In the genomic region with DNA sequence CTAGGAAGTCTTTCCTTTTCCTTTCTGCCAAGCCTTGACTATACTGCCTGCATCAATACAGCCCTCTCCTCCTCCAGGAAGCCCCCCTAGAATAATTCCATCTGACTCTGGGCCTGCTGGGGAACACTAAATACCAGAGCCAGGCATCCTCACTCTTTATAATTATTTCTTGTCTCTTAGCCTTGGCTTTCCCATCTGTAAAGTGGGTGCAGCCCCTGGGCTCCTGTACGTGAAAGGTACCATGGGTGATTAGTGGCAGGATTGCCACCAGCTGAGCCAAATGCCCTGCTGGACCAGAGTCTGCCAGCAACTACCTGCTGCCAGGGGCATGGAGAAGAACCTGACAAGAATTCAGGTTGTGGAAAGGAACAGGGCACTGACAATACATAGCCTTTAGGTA, we compare ENCODE assay signal across 24 cellular contexts. TPM values are rescaled to one million over a fixed set of nuclear protein-coding genes. Genes with fewer than 3 reads are reported as not detected.
A peak's percentile ranks its signal among the peaks of the same experiment; 100 is the strongest.
DNase-seq lines count a peak whose midpoint lies in the region; ATAC-seq, FAIRE-seq and TF ChIP-seq lines count a peak whose summit lies in the region.
"Had no signal": no experiment of that assay in that cellular context is flagged by ENCODE, and none has a peak within 500 bp of the region (broad histone marks: within the 10 kb centered on the region; RNA-seq: fewer than 3 reads in every experiment).

No MANE protein-coding gene starts in this region.

- H3K27ac ChIP-seq in kidney (ENCODE audit: low read depth in 2 of 2, low read length in 2 of 2), result no peak overlapping the region
- H3K27ac ChIP-seq: GM23248, HL-60 had no signal

- no peak overlapping the region for H3K4me3 Mint-ChIP-seq in natural killer cell treated with Interleukin-12 subunit alpha and Interleukin-12 subunit beta and Interleukin-15 and Interleukin-18, amount 100 ng/mL, for 72 hours
- H3K4me3 Mint-ChIP-seq in natural killer cell (no peak overlapping the region), T-helper 17 cell (peak overlapping the region; percentile 15), nephron progenitor cell (no peak overlapping the region)
- H3K4me3 Mint-ChIP-seq: CD14-positive monocyte had no signal

- no peaks in the 10 kb centered on the region for H3K27me3 Mint-ChIP-seq in natural killer cell treated with Interleukin-12 subunit alpha and Interleukin-12 subunit beta and Interleukin-15 and Interleukin-18, amount 100 ng/mL, for 72 hours
- H3K27me3 Mint-ChIP-seq in natural killer cell (ENCODE audit: low read depth in 2 of 2) (no peaks in the 10 kb centered on the region), T-helper 17 cell (peaks cover 45% of the 10 kb centered on the region), nephron progenitor cell (ENCODE audit: low read depth, poor library complexity) (peaks cover 15% of the 10 kb centered on the region)

- ATAC-seq in natural killer cell treated with Interleukin-12 subunit alpha and Interleukin-12 subunit beta and Interleukin-15 and Interleukin-18, amount 100 ng/mL, for 72 hours, result no peak
- no peak for ATAC-seq in natural killer cell
- ATAC-seq in T-helper 17 cell, result no peak
- ATAC-seq: PC-3 had no signal

- intact Hi-C loops in natural killer cell (cut with micrococcal nuclease), result no loop called here
- intact Hi-C loops in kidney (cut with DNase I), result no loop called here

- peaks cover 34 to 44% of the 10 kb centered on the region in 2 donors for H3K4me1 Mint-ChIP-seq in natural killer cell treated with Interleukin-12 subunit alpha and Interleukin-12 subunit beta and Interleukin-15 and Interleukin-18, amount 100 ng/mL, for 72 hours (ENCODE audit: low read depth in 2 of 2)
- H3K4me1 Mint-ChIP-seq in natural killer cell (peaks cover 20 to 26% of the 10 kb centered on the region in 2 donors), T-helper 17 cell (peaks cover 3% of the 10 kb centered on the region), nephron progenitor cell (peaks cover 14% of the 10 kb centered on the region)

- FAIRE-seq in kidney (lab: Jason Lieb, UNC) (no peak), GM12891 (lab: Jason Lieb, UNC) (no peak)
- FAIRE-seq: HTR-8/SVneo had no signal

- H3K9me3 ChIP-seq in T-helper 17 cell (ENCODE audit: control insufficient read depth, low read length, poor library complexity, severe bottlenecking) (no peaks in the 10 kb centered on the region), kidney (ENCODE audit: control insufficient read depth in 1 of 2, low read length in 2 of 2) (no peaks in the 10 kb centered on the region)

- DNase-seq in natural killer cell treated with Interleukin-12 subunit alpha and Interleukin-12 subunit beta and Interleukin-15 and Interleukin-18, amount 100 ng/mL, for 72 hours (ENCODE audit: low spot score), result no peak
- no peak for DNase-seq in natural killer cell
- no peak for DNase-seq in T-helper 17 cell
- DNase-seq in kidney, result peak; percentile 15
- no peak for DNase-seq in GM12891 (ENCODE audit: insufficient read length, low spot score)
- DNase-seq in stimulated activated CD4-positive, alpha-beta T cell treated with anti-CD3 and anti-CD28 coated beads, Interleukin-15, amount 100 ng/mL, for 24 hours, result no peak
- no peak for DNase-seq in nephron progenitor cell
- DNase-seq: ACHN, COR-L47, GF-D8, GM23248, HCEC 1CT, MM.1S, NCI-H1092, NCI-H146, NCI-H2029 treated with DMSO at 0.1 percent for 48 hours, NCI-H2171, NCI-H526, PC-3, RPMI8226 had no signal

- no peaks in the 10 kb centered on the region for H3K9me3 Mint-ChIP-seq in natural killer cell treated with Interleukin-12 subunit alpha and Interleukin-12 subunit beta and Interleukin-15 and Interleukin-18, amount 100 ng/mL, for 72 hours
- H3K9me3 Mint-ChIP-seq in natural killer cell (no peaks in the 10 kb centered on the region), nephron progenitor cell (no peaks in the 10 kb centered on the region)
- H3K9me3 Mint-ChIP-seq: CD14-positive monocyte had no signal

- no peaks in the 10 kb centered on the region for H3K36me3 Mint-ChIP-seq in natural killer cell treated with Interleukin-12 subunit alpha and Interleukin-12 subunit beta and Interleukin-15 and Interleukin-18, amount 100 ng/mL, for 72 hours
- no peaks in the 10 kb centered on the region for H3K36me3 Mint-ChIP-seq in natural killer cell
- H3K36me3 Mint-ChIP-seq in T-helper 17 cell (ENCODE audit: low read depth), result peaks cover 4% of the 10 kb centered on the region
- no peaks in the 10 kb centered on the region for H3K36me3 Mint-ChIP-seq in nephron progenitor cell (ENCODE audit: low read depth)
- H3K36me3 Mint-ChIP-seq: CD14-positive monocyte had no signal

- no peak for TF ChIP-seq POLR2A in GM12891 (IDR thresholded peaks at IDR 0.05; ENCODE audit: low read depth, low read length)

- TF ChIP-seq CTCF in natural killer cell (IDR thresholded peaks at IDR 0.05), result no peak
- TF ChIP-seq CTCF in kidney (IDR thresholded peaks at IDR 0.05; ENCODE audit: borderline replicate concordance, extremely low read depth, insufficient read depth), result no peak
- no peak for TF ChIP-seq CTCF in nephron progenitor cell (IDR thresholded peaks at IDR 0.05)

- H3K4me1 ChIP-seq in kidney (ENCODE audit: control insufficient read depth in 1 of 2, insufficient read depth in 1 of 2, low read depth in 1 of 2, low read length in 2 of 2), result no peaks in the 10 kb centered on the region

- H3K27ac Mint-ChIP-seq in natural killer cell treated with Interleukin-12 subunit alpha and Interleukin-12 subunit beta and Interleukin-15 and Interleukin-18, amount 100 ng/mL, for 72 hours, result peak overlapping the region; percentile 18 to 67
- H3K27ac Mint-ChIP-seq in natural killer cell (peak overlapping the region in 1 of 2 donors; percentile 12), T-helper 17 cell (no peak overlapping the region), nephron progenitor cell (no peak overlapping the region)
- H3K27ac Mint-ChIP-seq: CD14-positive monocyte had no signal

- H3K9ac ChIP-seq in kidney (ENCODE audit: low read length in 2 of 2), result no peak overlapping the region
- H3K9ac ChIP-seq: GM23248 had no signal

- no peaks in the 10 kb centered on the region for H3K36me3 ChIP-seq in kidney (ENCODE audit: control insufficient read depth in 1 of 2, insufficient read depth in 2 of 2, low read length in 2 of 2)

- H3K4me3 ChIP-seq in kidney (ENCODE audit: low read length in 2 of 2), result no peak overlapping the region
- H3K4me3 ChIP-seq: GM23248 had no signal

TF ChIP-seq in GM12891, 5 proteins besides CTCF, POLR2A, EP300 and RAD21:
- TF ChIP-seq SPI1 (IDR thresholded peaks at IDR 0.05; ENCODE audit: low read depth, low read length) (no peak), POLR2AphosphoS5 (IDR thresholded peaks at IDR 0.05; ENCODE audit: low read depth, low read length) (no peak), POU2F2 (IDR thresholded peaks at IDR 0.05; ENCODE audit: low read depth, low read length) (no peak), TAF1 (IDR thresholded peaks at IDR 0.05; ENCODE audit: low read depth, low read length) (no peak), PAX5 (IDR thresholded peaks at IDR 0.05; ENCODE audit: insufficient read depth, low read length, severe bottlenecking) (no peak)

RNA-seq across cellular contexts. Expression of gene LGR6, which starts 58.7 kb away (rescaled TPM):
- 1 to 10 TPM; 5.8 to 5.9 TPM for total RNA-seq in natural killer cell treated with Interleukin-12 subunit alpha and Interleukin-12 subunit beta and Interleukin-15 and Interleukin-18, amount 100 ng/mL, for 72 hours
- total RNA-seq in natural killer cell (10 to 100 TPM; 58.3 to 65.2 (median 60.9) TPM), T-helper 17 cell (under 1 TPM; 0.13 to 0.25 TPM), kidney (4.1 TPM)
- polyA plus RNA-seq in kidney (ENCODE audit: insufficient read depth, low read depth, low replicate concordance), result 1.8 TPM
- polyA plus RNA-seq in GM12891 (2012; ENCODE audit: low read depth, missing spikeins), result not detected
- total RNA-seq: GM23248, LHCN-M2 had no signal
- polyA plus RNA-seq: CD14-positive monocyte, GM23248 had no signal

Comparison
In these comparisons a context has a peak if more than half of its experiments do, and no peak if none do; other contexts are left out.
1. RNA of gene LGR6, which starts 58.7 kb away (total RNA-seq): 58.3 to 65.2 TPM in natural killer cell; 5.8 to 5.9 TPM in natural killer cell treated with Interleukin-12 subunit alpha and Interleukin-12 subunit beta and Interleukin-15 and Interleukin-18, amount 100 ng/mL, for 72 hours, 4.1 TPM in kidney (single experiment) and 0.13 to 0.25 TPM in T-helper 17 cell; every median in the first group is over 4 times any median in the second.
2. H3K27ac Mint-ChIP-seq: peak in natural killer cell treated with Interleukin-12 subunit alpha and Interleukin-12 subunit beta and Interleukin-15 and Interleukin-18, amount 100 ng/mL, for 72 hours (2 of 2); none in T-helper 17 cell (single experiment) and nephron progenitor cell (single experiment).